In the genomic region with DNA sequence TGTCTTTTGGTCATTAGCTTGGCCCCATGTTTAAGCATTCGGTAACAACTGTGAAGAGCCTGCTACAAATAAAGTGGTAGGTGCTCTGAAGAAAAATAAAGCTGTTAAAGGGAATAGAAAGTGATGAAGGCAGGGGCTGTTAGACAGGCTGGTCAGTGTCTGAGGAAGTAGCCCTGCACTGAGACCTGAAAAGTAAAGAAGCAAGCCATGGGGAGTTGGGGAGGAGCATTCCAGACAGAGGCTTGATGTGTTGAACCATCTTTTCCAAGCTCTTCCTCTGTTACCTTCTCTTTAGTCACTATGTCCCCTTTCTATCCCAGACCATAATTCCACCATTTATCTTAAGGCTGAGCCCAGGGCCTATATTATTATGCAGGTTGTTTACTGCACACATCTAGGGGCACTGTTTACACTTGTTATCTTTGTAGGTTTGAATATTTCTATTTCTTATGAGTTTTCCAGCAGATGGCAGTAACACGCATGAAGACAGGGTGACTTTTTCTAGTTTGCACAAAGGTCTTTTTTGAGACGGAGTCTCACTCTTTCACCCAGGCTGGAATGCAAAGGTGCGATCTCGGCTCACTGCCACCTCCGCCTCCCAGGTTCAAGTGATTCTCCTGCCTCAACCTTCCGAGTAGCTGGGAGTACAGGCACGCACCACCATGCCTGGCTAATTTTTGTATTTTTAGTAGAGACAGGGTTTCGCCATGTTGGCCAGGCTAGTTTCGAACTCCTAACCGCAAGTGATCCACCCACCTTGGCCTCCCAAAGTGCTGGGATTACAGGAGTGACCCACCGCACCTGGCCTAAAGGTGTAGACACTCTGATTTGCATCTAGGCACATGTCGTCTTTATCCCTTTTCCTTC, we compare ENCODE assay signal across 12 cellular contexts. TPM values are rescaled to one million over a fixed set of nuclear protein-coding genes. Genes with fewer than 3 reads are reported as not detected.
A peak's percentile ranks its signal among the peaks of the same experiment; 100 is the strongest.
DNase-seq lines count a peak whose midpoint lies in the region; ATAC-seq and TF ChIP-seq lines count a peak whose summit lies in the region.
"Had no signal": no experiment of that assay in that cellular context is flagged by ENCODE, and none has a peak within 500 bp of the region (broad histone marks: within the 10 kb centered on the region; RNA-seq: fewer than 3 reads in every experiment).

No MANE protein-coding gene starts in this region.

- H3K27ac Mint-ChIP-seq in neural progenitor cell, result peak overlapping the region; percentile 12
- H3K27ac Mint-ChIP-seq: activated naive CD4-positive, alpha-beta T cell treated with anti-CD3 and anti-CD28 coated beads, Interleukin-2, amount 50 U/mL, for 24 hours; stimulated activated memory B cell treated with anti-CD40 and anti-IgM and Interleukin-4, amounts not matched to agents 10 μg/mL and 1 μg/mL and 100 μg/mL, for 72 hours had no signal

- DNase-seq in G401 (ENCODE audit: low spot score), result peak; percentile 54
- peak; percentile 57 for DNase-seq in NAMALWA (ENCODE audit: low spot score)
- peak; percentile 54 for DNase-seq in cerebellar cortex (ENCODE audit: low spot score)
- DNase-seq in neural progenitor cell (ENCODE audit: low spot score), result no peak
- no peak for DNase-seq in LoVo (ENCODE audit: low spot score)
- DNase-seq in gastrocnemius medialis, result no peak

- no peak overlapping the region for H3K4me2 ChIP-seq in neural progenitor cell

- intact Hi-C loops in gastrocnemius medialis (cut with DNase I; ENCODE audit: low total_unique reads), result no loop called here

- H3K4me3 ChIP-seq in neural progenitor cell (no peak overlapping the region), gastrocnemius medialis (no peak overlapping the region)
- H3K4me3 ChIP-seq: lung had no signal

- no peaks in the 10 kb centered on the region for H3K4me1 ChIP-seq in neural progenitor cell
- peaks cover 0 to 4% of the 10 kb centered on the region in 2 donors for H3K4me1 ChIP-seq in gastrocnemius medialis

- TF ChIP-seq CTCF in neural progenitor cell (IDR thresholded peaks at IDR 0.05) (peak; percentile 19), gastrocnemius medialis (IDR thresholded peaks at IDR 0.05 in 4 of 5, conservative IDR thresholded peaks at IDR 0.05 in 1 of 5) (no peak)

- H3F3A ChIP-seq in neural progenitor cell (ENCODE audit: low read depth), result peaks cover 14% of the 10 kb centered on the region

- H3K36me3 ChIP-seq in neural progenitor cell (no peaks in the 10 kb centered on the region), gastrocnemius medialis (peaks cover 0 to 17% of the 10 kb centered on the region in 2 donors)

- H3K9me3 ChIP-seq in neural progenitor cell (ENCODE audit: low read depth), result no peaks in the 10 kb centered on the region
- H3K9me3 ChIP-seq in gastrocnemius medialis, result no peaks in the 10 kb centered on the region

- H3K27ac ChIP-seq in neural progenitor cell (peak overlapping the region; percentile 46), gastrocnemius medialis (no peak overlapping the region)

- no peaks in the 10 kb centered on the region for H3K27me3 ChIP-seq in neural progenitor cell
- no peaks in the 10 kb centered on the region for H3K27me3 ChIP-seq in gastrocnemius medialis

- no peaks in the 10 kb centered on the region for H3K27me3 Mint-ChIP-seq in neural progenitor cell (ENCODE audit: insufficient read depth, low read depth)
- H3K27me3 Mint-ChIP-seq: activated naive CD4-positive, alpha-beta T cell treated with anti-CD3 and anti-CD28 coated beads, Interleukin-2, amount 50 U/mL, for 24 hours; IgD-negative memory B cell; stimulated activated memory B cell treated with anti-CD40 and anti-IgM and Interleukin-4, amounts not matched to agents 10 μg/mL and 1 μg/mL and 100 μg/mL, for 72 hours had no signal

- H3K79me2 ChIP-seq in neural progenitor cell (ENCODE audit: low read depth), result peaks cover 94% of the 10 kb centered on the region

- no peaks in the 10 kb centered on the region for H3K9me3 Mint-ChIP-seq in neural progenitor cell
- H3K9me3 Mint-ChIP-seq: activated naive CD4-positive, alpha-beta T cell treated with anti-CD3 and anti-CD28 coated beads, Interleukin-2, amount 50 U/mL, for 24 hours; IgD-negative memory B cell; stimulated activated memory B cell treated with anti-CD40 and anti-IgM and Interleukin-4, amounts not matched to agents 10 μg/mL and 1 μg/mL and 100 μg/mL, for 72 hours had no signal

- in situ Hi-C loops in G401 (cut with HindIII; ENCODE audit: low sequenced_read_pairs), result no loop called here
- in situ Hi-C loops in gastrocnemius medialis (cut with MboI; ENCODE audit: low sequenced_read_pairs in 4 of 4), result loop anchor here in 2 of 4 donors (10.0 to 25.0 kb wide), 2 partner anchors 81 to 108 kb away; no protein-coding TSS in a partner anchor

- ATAC-seq in HG02981 (IDR thresholded peaks at IDR 0.05; ENCODE audit: unreplicated experiment), result no peak
- ATAC-seq in HG02759 (IDR thresholded peaks at IDR 0.05; ENCODE audit: unreplicated experiment), result no peak
- no peak for ATAC-seq in gastrocnemius medialis
- ATAC-seq: stimulated activated memory B cell treated with anti-CD40 and anti-IgM and Interleukin-4, amounts not matched to agents 10 μg/mL and 1 μg/mL and 100 μg/mL, for 72 hours had no signal

- no peak overlapping the region for H3K4me3 Mint-ChIP-seq in neural progenitor cell
- H3K4me3 Mint-ChIP-seq: activated naive CD4-positive, alpha-beta T cell treated with anti-CD3 and anti-CD28 coated beads, Interleukin-2, amount 50 U/mL, for 24 hours; IgD-negative memory B cell; stimulated activated memory B cell treated with anti-CD40 and anti-IgM and Interleukin-4, amounts not matched to agents 10 μg/mL and 1 μg/mL and 100 μg/mL, for 72 hours had no signal

- no peak overlapping the region for H3K9ac ChIP-seq in neural progenitor cell

- no peaks in the 10 kb centered on the region for H3K4me1 Mint-ChIP-seq in neural progenitor cell
- H3K4me1 Mint-ChIP-seq: activated naive CD4-positive, alpha-beta T cell treated with anti-CD3 and anti-CD28 coated beads, Interleukin-2, amount 50 U/mL, for 24 hours; stimulated activated memory B cell treated with anti-CD40 and anti-IgM and Interleukin-4, amounts not matched to agents 10 μg/mL and 1 μg/mL and 100 μg/mL, for 72 hours had no signal

- H3K36me3 Mint-ChIP-seq in neural progenitor cell, result peaks cover 8% of the 10 kb centered on the region

- no peak overlapping the region for H2AFZ ChIP-seq in neural progenitor cell (replicated peaks)

- H4K20me1 ChIP-seq in neural progenitor cell (ENCODE audit: low read depth), result peaks cover 84% of the 10 kb centered on the region

- TF ChIP-seq POLR2A in gastrocnemius medialis (IDR thresholded peaks at IDR 0.05), result no peak

RNA-seq across cellular contexts. Expression of gene ZFTA, which starts 23.0 kb away (rescaled TPM):
- 41.1 and 42.6 TPM in 2 replicates for total RNA-seq in G401 (2014; rRNA removed; shearing (Covaris generic))
- total RNA-seq in neural progenitor cell (ENCODE audit: low replicate concordance) (22.5 and 42.6 TPM in 2 replicates), gastrocnemius medialis (10 to 100 TPM in 2 of 4 donors, 1 to 10 TPM in 2; 6.9 to 18.6 (median 11.8) TPM)

Comparison
In these comparisons a context has a peak if more than half of its experiments do, and no peak if none do; other contexts are left out.
1. DNase-seq: peak in G401 (single experiment), NAMALWA (single experiment) and cerebellar cortex (single experiment); none in neural progenitor cell (single experiment), LoVo (single experiment) and gastrocnemius medialis (0 of 2).